In the genomic region with DNA sequence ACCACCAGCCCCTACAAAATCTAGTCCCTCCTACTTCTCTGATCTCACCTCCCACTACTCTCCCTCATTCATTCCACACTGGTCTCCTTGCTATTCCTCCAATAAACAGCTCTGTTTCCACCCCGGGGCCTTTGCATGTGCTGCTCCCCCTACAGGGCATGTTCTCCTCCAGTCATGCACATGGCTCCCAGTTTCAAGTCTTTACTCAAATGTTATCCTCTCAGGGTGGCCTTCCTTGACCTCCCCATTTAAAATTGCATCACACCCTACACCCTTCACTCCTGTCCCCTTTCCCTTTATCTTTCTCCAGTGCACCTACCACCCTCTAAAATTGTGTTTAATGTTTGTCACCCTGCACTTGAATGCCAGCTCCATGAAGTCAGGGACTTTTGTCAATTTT, we compare ENCODE assay signal across 12 cellular contexts.
DNase-seq lines count a peak whose midpoint lies in the region; ATAC-seq and TF ChIP-seq lines count a peak whose summit lies in the region.
"Had no signal": no experiment of that assay in that cellular context is flagged by ENCODE, and none has a peak within 500 bp of the region (broad histone marks: within the 10 kb centered on the region; RNA-seq: fewer than 3 reads in every experiment).

No MANE protein-coding gene starts in this region.

- intact Hi-C loops in activated T-helper 2 cell treated with anti-CD3 and anti-CD28 coated beads, Interferon-gamma antibody, Interleukin-2, Interleukin-4, amounts not matched to agents 10 μg/mL and 5 μg/mL and 100 μg/mL, durations not matched to agents 14 hours and 24 hours and 36 hours (cut with micrococcal nuclease) = no loop called here

- H3K4me1 ChIP-seq in BE2C = peaks cover 20% of the 10 kb centered on the region

- TF ChIP-seq CTCF in BE2C (IDR thresholded peaks at IDR 0.05; ENCODE audit: low read depth, low read length) (peak; percentile 22; the same call in 1 of the 2 replicates), GM12865 (IDR thresholded peaks at IDR 0.05; ENCODE audit: insufficient read depth, low read depth, low read length, missing control alignments) (peak; percentile 27), fibroblast of the aortic adventitia (IDR thresholded peaks at IDR 0.05; ENCODE audit: insufficient read depth, low read length) (peak; percentile 16)

- H3K4me3 ChIP-seq in BE2C (ENCODE audit: low read depth, low read length) (no peak overlapping the region), GM12865 (ENCODE audit: low read depth, low read length) (no peak overlapping the region), fibroblast of the aortic adventitia (ENCODE audit: low read depth, low read length) (no peak overlapping the region)
- H3K4me3 ChIP-seq: thyroid gland had no signal

- ATAC-seq in GM18502 (IDR thresholded peaks at IDR 0.05; ENCODE audit: poor library complexity, unreplicated experiment) (no peak), GM21619 (IDR thresholded peaks at IDR 0.05; ENCODE audit: unreplicated experiment) (no peak)

- no peaks in the 10 kb centered on the region for H3K4me1 Mint-ChIP-seq in activated T-helper 2 cell treated with anti-CD3 and anti-CD28 coated beads, Interferon-gamma antibody, Interleukin-2, Interleukin-4, amounts not matched to agents 10 μg/mL and 5 μg/mL and 100 μg/mL, durations not matched to agents 14 hours and 24 hours and 36 hours (ENCODE audit: low read depth)
- H3K4me1 Mint-ChIP-seq: activated naive CD8-positive, alpha-beta T cell treated with anti-CD3 and anti-CD28 coated beads for 36 hours had no signal

- peaks cover 4% of the 10 kb centered on the region for H3K9me3 Mint-ChIP-seq in activated T-helper 2 cell treated with anti-CD3 and anti-CD28 coated beads, Interferon-gamma antibody, Interleukin-2, Interleukin-4, amounts not matched to agents 10 μg/mL and 5 μg/mL and 100 μg/mL, durations not matched to agents 14 hours and 24 hours and 36 hours

- H3K36me3 ChIP-seq in BE2C = no peaks in the 10 kb centered on the region
- H3K36me3 ChIP-seq: thyroid gland had no signal

- no peaks in the 10 kb centered on the region for H3K36me3 Mint-ChIP-seq in activated T-helper 2 cell treated with anti-CD3 and anti-CD28 coated beads, Interferon-gamma antibody, Interleukin-2, Interleukin-4, amounts not matched to agents 10 μg/mL and 5 μg/mL and 100 μg/mL, durations not matched to agents 14 hours and 24 hours and 36 hours (ENCODE audit: low read depth)
- H3K36me3 Mint-ChIP-seq: activated naive CD8-positive, alpha-beta T cell treated with anti-CD3 and anti-CD28 coated beads for 36 hours had no signal

- peaks cover 10% of the 10 kb centered on the region for H3K27me3 Mint-ChIP-seq in activated T-helper 2 cell treated with anti-CD3 and anti-CD28 coated beads, Interferon-gamma antibody, Interleukin-2, Interleukin-4, amounts not matched to agents 10 μg/mL and 5 μg/mL and 100 μg/mL, durations not matched to agents 14 hours and 24 hours and 36 hours (ENCODE audit: low read depth)

- no peaks in the 10 kb centered on the region for H3K27me3 ChIP-seq in BE2C
- H3K27me3 ChIP-seq: thyroid gland had no signal

- DNase-seq in BE2C (no peak), GM12865 (ENCODE audit: low read depth) (peak; percentile 28), OCI-M1 (lab: John Stamatoyannopoulos, UW) (peak; percentile 37), fibroblast of the aortic adventitia (ENCODE audit: low read depth) (no peak), COLO829 (ENCODE audit: low spot score) (no peak)
- DNase-seq in activated T-helper 2 cell treated with anti-CD3 and anti-CD28 coated beads, Interferon-gamma antibody, Interleukin-2, Interleukin-4, amounts not matched to agents 10 μg/mL and 5 μg/mL and 100 μg/mL, durations not matched to agents 14 hours and 24 hours and 36 hours (ENCODE audit: low spot score) = no peak
- DNase-seq: activated naive CD8-positive, alpha-beta T cell treated with anti-CD3 and anti-CD28 coated beads for 36 hours; midbrain; NCI-H2171; thyroid gland had no signal

- H3K4me3 Mint-ChIP-seq in activated T-helper 2 cell treated with anti-CD3 and anti-CD28 coated beads, Interferon-gamma antibody, Interleukin-2, Interleukin-4, amounts not matched to agents 10 μg/mL and 5 μg/mL and 100 μg/mL, durations not matched to agents 14 hours and 24 hours and 36 hours (ENCODE audit: low read depth) = no peak overlapping the region
- H3K4me3 Mint-ChIP-seq: activated naive CD8-positive, alpha-beta T cell treated with anti-CD3 and anti-CD28 coated beads for 36 hours had no signal

- H3K9me3 ChIP-seq in BE2C = no peaks in the 10 kb centered on the region
- H3K9me3 ChIP-seq: thyroid gland had no signal

- no peak overlapping the region for H3K27ac Mint-ChIP-seq in activated T-helper 2 cell treated with anti-CD3 and anti-CD28 coated beads, Interferon-gamma antibody, Interleukin-2, Interleukin-4, amounts not matched to agents 10 μg/mL and 5 μg/mL and 100 μg/mL, durations not matched to agents 14 hours and 24 hours and 36 hours
- H3K27ac Mint-ChIP-seq: activated naive CD8-positive, alpha-beta T cell treated with anti-CD3 and anti-CD28 coated beads for 36 hours had no signal

Comparison
In these comparisons a context has a peak if more than half of its experiments do, and no peak if none do; other contexts are left out.
1. DNase-seq: peak in GM12865 (single experiment) and OCI-M1 (single experiment); none in BE2C (single experiment), fibroblast of the aortic adventitia (single experiment), COLO829 (single experiment) and activated T-helper 2 cell treated with anti-CD3 and anti-CD28 coated beads, Interferon-gamma antibody, Interleukin-2, Interleukin-4, amounts not matched to agents 10 μg/mL and 5 μg/mL and 100 μg/mL, durations not matched to agents 14 hours and 24 hours and 36 hours (single experiment).
2. Peak in every context shown above with its lines, with median percentiles within 50 percentile points of each other: CTCF ChIP-seq.